8 cellular contexts compared by ENCODE assay signal in genomic region chr16:83899272-83899897, GRCh38. TPM values are rescaled to one million over a fixed set of nuclear protein-coding genes. Genes with fewer than 3 reads are reported as not detected.
A peak's percentile ranks its signal among the peaks of the same experiment; 100 is the strongest.
DNase-seq lines count a peak whose midpoint lies in the region; ATAC-seq and TF ChIP-seq lines count a peak whose summit lies in the region.

No MANE protein-coding gene starts in this region.

- H3K9me3 ChIP-seq in GM23248 (ENCODE audit: low read depth) = no peaks in the 10 kb centered on the region
- no peaks in the 10 kb centered on the region for H3K9me3 ChIP-seq in Karpas-422 (ENCODE audit: low read length)
- H3K9me3 ChIP-seq in mononuclear cell (ENCODE audit: low read depth, low read length) = no peaks in the 10 kb centered on the region

- in situ Hi-C loops in GM23248 (cut with MboI) = no loop called here

- peaks cover 19% of the 10 kb centered on the region for H3F3A ChIP-seq in GM23248 (ENCODE audit: insufficient read depth)

- H3K27ac Mint-ChIP-seq in activated CD8-positive, alpha-beta T cell treated with anti-CD3 and anti-CD28 coated beads for 36 hours = peak overlapping the region; percentile 73
- peak overlapping the region; percentile 86 to 93 for H3K27ac Mint-ChIP-seq in effector memory CD8-positive, alpha-beta T cell

- DNase-seq in GM12865 (ENCODE audit: low read depth) (peak; percentile 70), GM23248 (peak; percentile 82), Karpas-422 (peak; percentile 79), NCI-H524 treated with DMSO at 0.1 percent for 48 hours (lab: John Stamatoyannopoulos, UW) (no peak)
- DNase-seq in activated CD8-positive, alpha-beta T cell treated with anti-CD3 and anti-CD28 coated beads for 36 hours = peak; percentile 68
- peak in 2 of 3 experiments; percentile 12 to 13 for DNase-seq in effector memory CD8-positive, alpha-beta T cell
- peak; percentile 11 to 24 for DNase-seq in stimulated activated CD8-positive, alpha-beta memory T cell treated with anti-CD3 and anti-CD28 coated beads, Interleukin-7, amount 100 ng/mL, for 48 hours (ENCODE audit: extremely low read depth in 1 of 2, low read depth in 1 of 2)

- intact Hi-C loops in activated CD8-positive, alpha-beta T cell treated with anti-CD3 and anti-CD28 coated beads for 36 hours (cut with micrococcal nuclease) = no loop called here

- H3K27ac ChIP-seq in GM23248 (peak overlapping the region; percentile 44), Karpas-422 (ENCODE audit: low read length) (no peak overlapping the region)

- TF ChIP-seq CTCF in GM12865 (IDR thresholded peaks at IDR 0.05; ENCODE audit: insufficient read depth, low read depth, low read length, missing control alignments) = no peak
- no peak for TF ChIP-seq CTCF in activated CD8-positive, alpha-beta T cell treated with anti-CD3 and anti-CD28 coated beads for 36 hours (IDR thresholded peaks at IDR 0.05)

- H3K4me3 ChIP-seq in GM12865 (ENCODE audit: low read depth, low read length) (peak overlapping the region; percentile 62), GM23248 (peak overlapping the region; percentile 76), Karpas-422 (ENCODE audit: low read length) (peak overlapping the region; percentile 71), mononuclear cell (ENCODE audit: low read length) (peak overlapping the region; percentile 67)

- peaks cover 1% of the 10 kb centered on the region for H3K36me3 Mint-ChIP-seq in activated CD8-positive, alpha-beta T cell treated with anti-CD3 and anti-CD28 coated beads for 36 hours (ENCODE audit: low read depth)
- peaks cover 8% of the 10 kb centered on the region for H3K36me3 Mint-ChIP-seq in effector memory CD8-positive, alpha-beta T cell (ENCODE audit: insufficient read depth)

- H3K79me2 ChIP-seq in GM23248 (ENCODE audit: insufficient read depth) (peaks cover 19% of the 10 kb centered on the region), Karpas-422 (ENCODE audit: low read length) (peaks cover 41% of the 10 kb centered on the region)

- H3K9me2 ChIP-seq in GM23248 (ENCODE audit: insufficient read depth) (no peaks in the 10 kb centered on the region), Karpas-422 (replicated peaks; ENCODE audit: insufficient read depth, low read length) (no peaks in the 10 kb centered on the region)

- H4K20me1 ChIP-seq in GM23248 (ENCODE audit: insufficient read depth) = no peaks in the 10 kb centered on the region
- H4K20me1 ChIP-seq in Karpas-422 (ENCODE audit: insufficient read depth, low read depth, low read length) = no peaks in the 10 kb centered on the region

- no peaks in the 10 kb centered on the region for H3K36me3 ChIP-seq in GM23248 (ENCODE audit: low read depth)
- no peaks in the 10 kb centered on the region for H3K36me3 ChIP-seq in Karpas-422 (ENCODE audit: insufficient read depth, low read length)

- peak overlapping the region; percentile 88 for H3K4me2 ChIP-seq in GM23248 (ENCODE audit: unreplicated experiment)
- peak overlapping the region; percentile 71 for H3K4me2 ChIP-seq in Karpas-422 (ENCODE audit: low read depth, low read length, poor library complexity, severe bottlenecking)

- POLR2A ChIA-PET in activated CD8-positive, alpha-beta T cell treated with anti-CD3 and anti-CD28 coated beads for 36 hours (lab: Charles Lee) = interaction anchor here (0.8 kb wide), 1 partner anchor 201 kb away, joined by 3 read pairs; no protein-coding TSS in a partner anchor

- peaks cover 24% of the 10 kb centered on the region for H3K4me1 ChIP-seq in GM23248 (ENCODE audit: insufficient read depth)
- H3K4me1 ChIP-seq in Karpas-422 (ENCODE audit: low read length) = peaks cover 18% of the 10 kb centered on the region
- peaks cover 19% of the 10 kb centered on the region for H3K4me1 ChIP-seq in mononuclear cell (ENCODE audit: insufficient read depth, low read length)

- no peaks in the 10 kb centered on the region for H3K9me3 Mint-ChIP-seq in activated CD8-positive, alpha-beta T cell treated with anti-CD3 and anti-CD28 coated beads for 36 hours
- no peaks in the 10 kb centered on the region for H3K9me3 Mint-ChIP-seq in effector memory CD8-positive, alpha-beta T cell

- WGBS in GM23248 (ENCODE audit: low coverage in 1 of 2, low lambda C conversion rate in 2 of 2, missing lambda C conversion rate in 2 of 2), 2 experiments = 2% methylated on average over 39 to 72 of the region's 73 CpGs

- ATAC-seq in activated CD8-positive, alpha-beta T cell treated with anti-CD3 and anti-CD28 coated beads for 36 hours = peak; percentile 42
- ATAC-seq in effector memory CD8-positive, alpha-beta T cell (replicated peaks) = peak; percentile 61

- H3K4me1 Mint-ChIP-seq in activated CD8-positive, alpha-beta T cell treated with anti-CD3 and anti-CD28 coated beads for 36 hours (ENCODE audit: low read depth) = peaks cover 26% of the 10 kb centered on the region
- peaks cover 22 to 30% of the 10 kb centered on the region in 2 donors for H3K4me1 Mint-ChIP-seq in effector memory CD8-positive, alpha-beta T cell (ENCODE audit: low read depth in 2 of 2)

- peak overlapping the region; percentile 71 for H2AFZ ChIP-seq in GM23248
- H2AFZ ChIP-seq in Karpas-422 (ENCODE audit: low read length) = no peak overlapping the region

- H3K27me3 ChIP-seq in GM23248 (replicated peaks; ENCODE audit: insufficient read depth) (no peaks in the 10 kb centered on the region), Karpas-422 (ENCODE audit: low read length) (no peaks in the 10 kb centered on the region), mononuclear cell (ENCODE audit: insufficient read depth, low read length) (no peaks in the 10 kb centered on the region)

- H3K4me3 Mint-ChIP-seq in activated CD8-positive, alpha-beta T cell treated with anti-CD3 and anti-CD28 coated beads for 36 hours = peak overlapping the region; percentile 90
- H3K4me3 Mint-ChIP-seq in effector memory CD8-positive, alpha-beta T cell = peak overlapping the region; percentile 86 to 94

- H3K9ac ChIP-seq in GM23248 = peak overlapping the region; percentile 80
- peak overlapping the region; percentile 71 for H3K9ac ChIP-seq in Karpas-422 (ENCODE audit: low read length)

- peaks cover 6% of the 10 kb centered on the region for H3K27me3 Mint-ChIP-seq in activated CD8-positive, alpha-beta T cell treated with anti-CD3 and anti-CD28 coated beads for 36 hours
- peaks cover 5 to 22% of the 10 kb centered on the region in 2 donors for H3K27me3 Mint-ChIP-seq in effector memory CD8-positive, alpha-beta T cell

- CTCF ChIA-PET in activated CD8-positive, alpha-beta T cell treated with anti-CD3 and anti-CD28 coated beads for 36 hours (lab: Charles Lee) = interaction anchor here (1.2 to 3.0 kb wide), 2 partner anchors 11 to 73 kb away, joined by 3 to 9 read pairs; no protein-coding TSS in a partner anchor

RNA-seq across cellular contexts. Expression of gene MLYCD, which starts 0.5 kb away (rescaled TPM):
- total RNA-seq in GM23248 (2014; rRNA removed; shearing (Covaris generic)) = 1.4 and 2.8 TPM in 2 replicates
- 1.8 and 2.2 TPM in 2 replicates for polyA plus RNA-seq in GM23248 (2016; fragmentation: Nextera tagmentation; extraction: Ambion mirVana)
- 4.7 and 6.8 TPM in 2 replicates for total RNA-seq in Karpas-422 (2014; rRNA removed; shearing (Covaris generic); ENCODE audit: low replicate concordance)
- total RNA-seq in activated CD8-positive, alpha-beta T cell treated with anti-CD3 and anti-CD28 coated beads for 36 hours = 1 to 10 TPM; 3.5 to 3.7 TPM
- 2.9 TPM for total RNA-seq in mononuclear cell

RNA-seq across cellular contexts. Expression of gene OSGIN1, which starts 53.7 kb away (rescaled TPM):
- 0.63 and 1.1 TPM in 2 replicates for total RNA-seq in GM23248 (2014; rRNA removed; shearing (Covaris generic))
- polyA plus RNA-seq in GM23248 (2016; fragmentation: Nextera tagmentation; extraction: Ambion mirVana) = 5.7 and 6.3 TPM in 2 replicates
- not detected in 2 replicates for total RNA-seq in Karpas-422 (2014; rRNA removed; shearing (Covaris generic); ENCODE audit: low replicate concordance)
- total RNA-seq in activated CD8-positive, alpha-beta T cell treated with anti-CD3 and anti-CD28 coated beads for 36 hours = under 1 TPM; 0.56 to 0.67 TPM
- total RNA-seq in mononuclear cell = 4.1 TPM
